ENCODE assay signal across 14 cellular contexts in the genomic region with DNA sequence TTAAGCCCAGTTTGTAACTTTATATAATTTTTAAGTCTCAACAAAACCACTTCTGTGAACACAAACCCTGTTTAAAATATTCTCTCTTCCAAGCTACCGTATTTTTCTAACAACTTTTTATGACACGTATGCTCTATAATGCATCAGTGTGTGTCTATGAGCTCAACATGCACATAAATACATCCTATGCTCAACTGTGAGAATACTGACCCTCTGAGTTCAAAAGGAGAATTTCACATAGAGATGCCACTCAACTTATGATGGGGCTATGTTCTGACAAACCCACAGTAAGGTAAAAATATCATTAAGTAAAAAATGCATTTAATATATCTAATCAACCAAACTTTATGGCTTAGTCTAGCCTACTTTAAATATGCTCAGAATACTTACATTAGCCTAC.
DNase-seq lines count a peak whose midpoint lies in the region; ATAC-seq and TF ChIP-seq lines count a peak whose summit lies in the region.
"Had no signal": no experiment of that assay in that cellular context is flagged by ENCODE, and none has a peak within 500 bp of the region (broad histone marks: within the 10 kb centered on the region; RNA-seq: fewer than 3 reads in every experiment).

No MANE protein-coding gene starts in this region.

- no peak overlapping the region for H3K4me3 Mint-ChIP-seq in chondrocyte (ENCODE audit: unreplicated experiment)
- H3K4me3 Mint-ChIP-seq in naive thymus-derived CD8-positive, alpha-beta T cell, result no peak overlapping the region
- H3K4me3 Mint-ChIP-seq: activated naive CD8-positive, alpha-beta T cell treated with anti-CD3 and anti-CD28 coated beads for 36 hours had no signal

- peaks cover 3% of the 10 kb centered on the region for H3K9me3 Mint-ChIP-seq in chondrocyte (ENCODE audit: low read depth)
- peaks cover 0 to 22% (median 11%) of the 10 kb centered on the region in 9 donors for H3K9me3 Mint-ChIP-seq in naive thymus-derived CD8-positive, alpha-beta T cell

- TF ChIP-seq EP300 in Ishikawa (IDR thresholded peaks at IDR 0.05; ENCODE audit: borderline replicate concordance), result no peak

- peaks cover 7% of the 10 kb centered on the region for H3K27me3 Mint-ChIP-seq in chondrocyte (ENCODE audit: low read depth)
- no peaks in the 10 kb centered on the region for H3K27me3 Mint-ChIP-seq in naive thymus-derived CD8-positive, alpha-beta T cell
- H3K27me3 Mint-ChIP-seq: activated naive CD8-positive, alpha-beta T cell treated with anti-CD3 and anti-CD28 coated beads for 36 hours had no signal

- TF ChIP-seq CTCF in chondrocyte (IDR thresholded peaks at IDR 0.05), result peak; percentile 19

- DNase-seq in NCI-H2081 (lab: John Stamatoyannopoulos, UW), result peak; percentile 2 to 56
- no peak for DNase-seq in NCI-H2081 treated with DMSO at 0.1 percent for 48 hours (lab: John Stamatoyannopoulos, UW)
- DNase-seq in chondrocyte (ENCODE audit: low spot score), result no peak
- DNase-seq in renal cortical epithelial cell (ENCODE audit: low read depth), result peak; percentile 35
- no peak for DNase-seq in naive thymus-derived CD8-positive, alpha-beta T cell
- no peak for DNase-seq in ureter (ENCODE audit: low spot score)
- DNase-seq in Right ventricle myocardium superior, result no peak
- DNase-seq: activated naive CD8-positive, alpha-beta T cell treated with anti-CD3 and anti-CD28 coated beads for 36 hours; esophagus squamous epithelium; MV-4-11; stimulated activated CD8-positive, alpha-beta memory T cell treated with anti-CD3 and anti-CD28 coated beads, Interleukin-4, amount 100 ng/mL, for 48 hours; upper lobe of left lung had no signal

- no peaks in the 10 kb centered on the region for H3K4me1 Mint-ChIP-seq in chondrocyte (ENCODE audit: low read depth)
- no peaks in the 10 kb centered on the region for H3K4me1 Mint-ChIP-seq in naive thymus-derived CD8-positive, alpha-beta T cell
- H3K4me1 Mint-ChIP-seq: activated naive CD8-positive, alpha-beta T cell treated with anti-CD3 and anti-CD28 coated beads for 36 hours had no signal

- no peak overlapping the region for H3K27ac Mint-ChIP-seq in chondrocyte (ENCODE audit: unreplicated experiment)
- no peak overlapping the region for H3K27ac Mint-ChIP-seq in naive thymus-derived CD8-positive, alpha-beta T cell
- H3K27ac Mint-ChIP-seq: activated naive CD8-positive, alpha-beta T cell treated with anti-CD3 and anti-CD28 coated beads for 36 hours had no signal

- no peak for ATAC-seq in naive thymus-derived CD8-positive, alpha-beta T cell
- no peak for ATAC-seq in Right ventricle myocardium superior (ENCODE audit: poor library complexity)
- ATAC-seq: activated CD4-positive, CD25-positive, alpha-beta regulatory T cell treated with anti-CD3 and anti-CD28 coated beads, Interleukin-2, amount 50 U/mL, for 24 hours had no signal

- no peaks in the 10 kb centered on the region for H3K36me3 Mint-ChIP-seq in chondrocyte (ENCODE audit: low read depth)
- no peaks in the 10 kb centered on the region for H3K36me3 Mint-ChIP-seq in naive thymus-derived CD8-positive, alpha-beta T cell
- H3K36me3 Mint-ChIP-seq: activated naive CD8-positive, alpha-beta T cell treated with anti-CD3 and anti-CD28 coated beads for 36 hours had no signal

- TF ChIP-seq RAD21 in Ishikawa (IDR thresholded peaks at IDR 0.05; ENCODE audit: low read depth), result peak; percentile 36; the same call in 1 of the 2 replicates

- intact Hi-C loops in Right ventricle myocardium superior (cut with DNase I), result no loop called here

- POLR2A ChIA-PET in naive thymus-derived CD8-positive, alpha-beta T cell (lab: Charles Lee), result no interaction called here

TF ChIP-seq in Ishikawa, 13 proteins besides CTCF, POLR2A, EP300 and RAD21:
- TF ChIP-seq EGR1 (IDR thresholded peaks at IDR 0.05), result no peak
- TF ChIP-seq, protein P1, sequence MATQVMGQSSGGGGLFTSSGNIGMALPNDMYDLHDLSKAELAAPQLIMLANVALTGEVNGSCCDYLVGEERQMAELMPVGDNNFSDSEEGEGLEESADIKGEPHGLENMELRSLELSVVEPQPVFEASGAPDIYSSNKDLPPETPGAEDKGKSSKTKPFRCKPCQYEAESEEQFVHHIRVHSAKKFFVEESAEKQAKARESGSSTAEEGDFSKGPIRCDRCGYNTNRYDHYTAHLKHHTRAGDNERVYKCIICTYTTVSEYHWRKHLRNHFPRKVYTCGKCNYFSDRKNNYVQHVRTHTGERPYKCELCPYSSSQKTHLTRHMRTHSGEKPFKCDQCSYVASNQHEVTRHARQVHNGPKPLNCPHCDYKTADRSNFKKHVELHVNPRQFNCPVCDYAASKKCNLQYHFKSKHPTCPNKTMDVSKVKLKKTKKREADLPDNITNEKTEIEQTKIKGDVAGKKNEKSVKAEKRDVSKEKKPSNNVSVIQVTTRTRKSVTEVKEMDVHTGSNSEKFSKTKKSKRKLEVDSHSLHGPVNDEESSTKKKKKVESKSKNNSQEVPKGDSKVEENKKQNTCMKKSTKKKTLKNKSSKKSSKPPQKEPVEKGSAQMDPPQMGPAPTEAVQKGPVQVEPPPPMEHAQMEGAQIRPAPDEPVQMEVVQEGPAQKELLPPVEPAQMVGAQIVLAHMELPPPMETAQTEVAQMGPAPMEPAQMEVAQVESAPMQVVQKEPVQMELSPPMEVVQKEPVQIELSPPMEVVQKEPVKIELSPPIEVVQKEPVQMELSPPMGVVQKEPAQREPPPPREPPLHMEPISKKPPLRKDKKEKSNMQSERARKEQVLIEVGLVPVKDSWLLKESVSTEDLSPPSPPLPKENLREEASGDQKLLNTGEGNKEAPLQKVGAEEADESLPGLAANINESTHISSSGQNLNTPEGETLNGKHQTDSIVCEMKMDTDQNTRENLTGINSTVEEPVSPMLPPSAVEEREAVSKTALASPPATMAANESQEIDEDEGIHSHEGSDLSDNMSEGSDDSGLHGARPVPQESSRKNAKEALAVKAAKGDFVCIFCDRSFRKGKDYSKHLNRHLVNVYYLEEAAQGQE (IDR thresholded peaks at IDR 0.05; ENCODE audit: low read depth), result no peak
- TF ChIP-seq YY1 (IDR thresholded peaks at IDR 0.05; ENCODE audit: low read depth), result no peak
- no peak for TF ChIP-seq TEAD4 (IDR thresholded peaks at IDR 0.05)
- no peak for TF ChIP-seq FOXM1 (IDR thresholded peaks at IDR 0.05; ENCODE audit: borderline replicate concordance, low read depth)

Comparison
In these comparisons a context has a peak if more than half of its experiments do, and no peak if none do; other contexts are left out.
1. DNase-seq: peak in NCI-H2081 (2 of 2) and renal cortical epithelial cell (single experiment); none in NCI-H2081 treated with DMSO at 0.1 percent for 48 hours (single experiment), chondrocyte (single experiment), naive thymus-derived CD8-positive, alpha-beta T cell (0 of 10), ureter (single experiment) and Right ventricle myocardium superior (single experiment).